ENCODE assay signal across 12 cellular contexts in genomic region chr2:85446296-85447221, GRCh38. TPM values are rescaled to one million over a fixed set of nuclear protein-coding genes. Genes with fewer than 3 reads are reported as not detected.
DNase-seq lines count a peak whose midpoint lies in the region; ATAC-seq and TF ChIP-seq lines count a peak whose summit lies in the region.
"Had no signal": no experiment of that assay in that cellular context is flagged by ENCODE, and none has a peak within 500 bp of the region (broad histone marks: within the 10 kb centered on the region; RNA-seq: fewer than 3 reads in every experiment).

No MANE protein-coding gene starts in this region.

- TF ChIP-seq CTCF in A673 (conservative IDR thresholded peaks at IDR 0.05; ENCODE audit: low read depth, low read length) (no peak), neural crest cell (conservative IDR thresholded peaks at IDR 0.05) (no peak)

- POLR2A ChIA-PET in A673 (lab: Charles Lee; ENCODE audit: low non-redundant PET) = interaction anchor here (0.5 kb wide), 1 partner anchor 114 kb away, joined by 7 read pairs; no protein-coding TSS in a partner anchor

- peaks cover 4% of the 10 kb centered on the region for H3K4me1 Mint-ChIP-seq in neural crest cell

- H3K4me3 Mint-ChIP-seq in neural crest cell = no peak overlapping the region
- H3K4me3 Mint-ChIP-seq: IgD-negative memory B cell had no signal

- H3K9me3 ChIP-seq in A673 (ENCODE audit: low read depth, low read length, poor library complexity, severe bottlenecking) = no peaks in the 10 kb centered on the region

- peak overlapping the region; percentile 67 for H3K27ac Mint-ChIP-seq in neural crest cell (ENCODE audit: unreplicated experiment)
- H3K27ac Mint-ChIP-seq: IgD-negative memory B cell had no signal

- no peaks in the 10 kb centered on the region for H3K27me3 Mint-ChIP-seq in neural crest cell (ENCODE audit: low read depth)

- H3K36me3 ChIP-seq in A673 (ENCODE audit: insufficient read depth, low read length, poor library complexity, severe bottlenecking) = no peaks in the 10 kb centered on the region

- no TSS peak for BruUV-seq in A673 (replicated peaks; lab: Mats Ljungman, UMichigan)

- ATAC-seq in esophagus mucosa = peak; percentile 27

- intact Hi-C loops in A673 (cut with micrococcal nuclease; ENCODE audit: unreplicated experiment) = no loop called here

- H3K9me3 Mint-ChIP-seq in neural crest cell = no peaks in the 10 kb centered on the region
- H3K9me3 Mint-ChIP-seq: IgD-negative memory B cell had no signal

- peak overlapping the region; percentile 86 for H3K27ac ChIP-seq in A673 (ENCODE audit: low read depth, low read length, poor library complexity, severe bottlenecking)

- H3K27me3 ChIP-seq in A673 (replicated peaks; ENCODE audit: insufficient read depth, low read depth, low read length, poor library complexity) = no peaks in the 10 kb centered on the region

- H3K4me1 ChIP-seq in A673 (ENCODE audit: insufficient read depth, low read length, poor library complexity, severe bottlenecking) = peaks cover 23% of the 10 kb centered on the region

- H3K4me3 ChIP-seq in A673 (ENCODE audit: low read depth, low read length, poor library complexity, severe bottlenecking) = no peak overlapping the region

- CTCF ChIA-PET in A673 (lab: Charles Lee) = no interaction called here

- DNase-seq in A673 (ENCODE audit: low spot score) (no peak), NCI-H2171 treated with DMSO at 0.1 percent for 48 hours (lab: John Stamatoyannopoulos, UW) (peak; percentile 31), neural crest cell (ENCODE audit: low read depth, low spot score) (no peak), NCI-H345 (lab: John Stamatoyannopoulos, UW) (no peak), activated T-cell treated with anti-CD3 and anti-CD28 coated beads for 4 hours (no peak), dedifferentiated amniotic fluid mesenchymal stem cell (ENCODE audit: extremely low spot score) (no peak), SIG-M5 (lab: John Stamatoyannopoulos, UW) (no peak)
- DNase-seq: activated CD8-positive, alpha-beta memory T cell treated with anti-CD3 and anti-CD28 coated beads, Interleukin-2, amount 50 U/mL, for 48 hours; NCI-H526; T-helper 1 cell had no signal

- no peaks in the 10 kb centered on the region for H3K36me3 Mint-ChIP-seq in neural crest cell (ENCODE audit: low read depth)
- H3K36me3 Mint-ChIP-seq: IgD-negative memory B cell had no signal

RNA-seq across cellular contexts. Expression of gene SH2D6, which starts 28.0 kb away (rescaled TPM):
- total RNA-seq in A673 (2021) (0.52 and 1.1 TPM in 2 replicates), esophagus mucosa (0.12 TPM), neural crest cell (0.34 and 1.2 TPM in 2 replicates)

RNA-seq across cellular contexts. Expression of gene CAPG, which starts 36.4 kb away (rescaled TPM):
- total RNA-seq in A673 (2021) = 152 and 156 TPM in 2 replicates
- total RNA-seq in esophagus mucosa = 295 TPM
- total RNA-seq in neural crest cell = 24.3 and 32.6 TPM in 2 replicates
